In the genomic region with DNA sequence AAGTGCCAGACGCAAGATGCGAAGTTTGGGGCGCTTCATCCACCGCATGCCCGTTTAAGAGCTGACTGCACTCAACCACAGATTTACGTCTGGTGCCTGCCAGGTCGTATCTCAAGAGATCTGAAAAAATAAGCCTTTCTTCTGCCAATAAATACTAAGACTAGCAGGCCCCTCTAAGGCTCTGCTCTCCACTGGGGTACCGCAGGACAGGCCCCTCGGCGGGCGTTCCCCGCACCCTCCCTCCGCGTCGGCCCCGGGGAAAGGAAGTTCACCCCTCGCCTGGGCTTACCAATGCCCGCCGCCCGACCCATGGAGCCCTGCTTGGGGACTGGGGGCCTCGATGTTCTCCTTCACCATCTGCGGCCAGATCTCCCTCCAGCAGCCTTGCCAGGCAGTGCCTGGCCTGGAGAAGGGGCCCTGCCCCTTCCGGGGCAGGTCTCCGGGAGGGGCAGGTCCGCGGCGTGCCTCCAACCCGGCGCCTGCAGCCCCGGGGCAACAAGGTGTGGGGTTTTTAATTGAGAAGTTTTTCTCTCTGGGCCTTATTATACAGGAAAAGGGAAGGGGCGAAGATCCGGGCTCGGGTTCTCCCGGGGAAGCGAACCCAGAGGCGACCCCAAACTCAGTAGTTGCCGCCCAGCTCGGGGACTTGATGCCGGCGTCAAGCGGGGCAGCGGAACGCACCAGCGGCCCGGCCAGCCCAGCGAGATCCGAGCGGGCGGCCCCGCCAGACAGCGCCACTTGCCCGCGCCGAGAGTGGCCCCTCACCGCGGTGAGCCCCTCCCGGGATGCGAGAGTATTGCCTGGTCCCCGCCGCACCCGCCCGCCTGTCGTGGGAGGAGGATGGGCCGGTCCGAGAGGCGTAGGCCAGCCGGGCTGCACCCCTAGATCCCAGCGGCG, we compare ENCODE assay signal across 8 cellular contexts. TPM values are rescaled to one million over a fixed set of nuclear protein-coding genes. Genes with fewer than 3 reads are reported as not detected.
A peak's percentile ranks its signal among the peaks of the same experiment; 100 is the strongest.
DNase-seq lines count a peak whose midpoint lies in the region; ATAC-seq and TF ChIP-seq lines count a peak whose summit lies in the region.

No MANE protein-coding gene starts in this region.

- CTCF ChIA-PET in GM10248 (lab: Yijun Ruan, JAX) (interaction anchor here (1.2 to 1.7 kb wide), 2 partner anchors 215 to 518 kb away, joined by 4 read pairs; a partner anchor contains a TSS), activated B cell treated with CpG ODN at 0.5 μM for 24 hours (lab: Charles Lee) (interaction anchor here (0.9 to 1.6 kb wide), 6 partner anchors 215 to 387 kb away, joined by 3 to 4 read pairs (median 3); a partner anchor contains a TSS)

- H3K9me3 Mint-ChIP-seq in activated B cell treated with CpG ODN at 0.5 μM for 24 hours = no peaks in the 10 kb centered on the region
- H3K9me3 Mint-ChIP-seq in memory B cell = no peaks in the 10 kb centered on the region
- no peaks in the 10 kb centered on the region for H3K9me3 Mint-ChIP-seq in stimulated activated naive CD8-positive, alpha-beta T cell treated with anti-CD3 and anti-CD28 coated beads, Interleukin-15, amount 100 ng/mL, for 72 hours

- WGBS in HUES64 = 6% methylated on average over 69 of the region's 69 CpGs

- 0 out of 2 replicates have a peak, but pooled peaks cover 5% of the 10 kb centered on the region for H3K4me1 ChIP-seq in HUES64 (ENCODE audit: insufficient read depth, low read length)

- DNase-seq in GM10248 (ENCODE audit: extremely low spot score) (peak; percentile 67), activated B cell treated with CpG ODN at 0.5 μM for 24 hours (peak; percentile 32), memory B cell (ENCODE audit: low spot score in 2 of 2) (peak; percentile 10 to 30), NCI-H128 (lab: John Stamatoyannopoulos, UW; ENCODE audit: unreplicated experiment) (no peak)
- peak; percentile 22 for DNase-seq in effector CD8-positive, alpha-beta T cell (lab: John Stamatoyannopoulos, UW)
- DNase-seq in stimulated activated naive CD8-positive, alpha-beta T cell treated with anti-CD3 and anti-CD28 coated beads, Interleukin-15, amount 100 ng/mL, for 72 hours = peak; percentile 31 to 42

- H3K27me3 ChIP-seq in HUES64 (ENCODE audit: insufficient read depth, low read length) = peaks cover 17% of the 10 kb centered on the region

- peak; percentile 22 for ATAC-seq in GM21526 (IDR thresholded peaks at IDR 0.05; ENCODE audit: low FRiP score, unreplicated experiment)
- peak; percentile 53 for ATAC-seq in activated B cell treated with CpG ODN at 0.5 μM for 24 hours (ENCODE audit: low read depth)
- ATAC-seq in memory B cell (ENCODE audit: low read depth) = peak; percentile 39
- peak; percentile 53 for ATAC-seq in stimulated activated naive CD8-positive, alpha-beta T cell treated with anti-CD3 and anti-CD28 coated beads, Interleukin-15, amount 100 ng/mL, for 72 hours

- H3K4me3 Mint-ChIP-seq in activated B cell treated with CpG ODN at 0.5 μM for 24 hours (peak overlapping the region; percentile 89), memory B cell (peak overlapping the region; percentile 86)
- H3K4me3 Mint-ChIP-seq in stimulated activated naive CD8-positive, alpha-beta T cell treated with anti-CD3 and anti-CD28 coated beads, Interleukin-15, amount 100 ng/mL, for 72 hours = peak overlapping the region; percentile 89 to 93

- no peak for TF ChIP-seq CTCF in GM10248 (IDR thresholded peaks at IDR 0.05; ENCODE audit: control extremely low read depth, extremely low read depth, low read depth, missing control alignments)
- no peak for TF ChIP-seq CTCF in activated B cell treated with CpG ODN at 0.5 μM for 24 hours (IDR thresholded peaks at IDR 0.05)

- H3K9ac ChIP-seq in HUES64 (ENCODE audit: low read depth, low read length) = peak overlapping the region; percentile 81

- H3K36me3 ChIP-seq in HUES64 (ENCODE audit: insufficient read depth, low read length) = no peaks in the 10 kb centered on the region

- H3K36me3 Mint-ChIP-seq in activated B cell treated with CpG ODN at 0.5 μM for 24 hours (ENCODE audit: low read depth) (peaks cover 3% of the 10 kb centered on the region), memory B cell (no peaks in the 10 kb centered on the region)

- intact Hi-C loops in activated B cell treated with CpG ODN at 0.5 μM for 24 hours (cut with micrococcal nuclease) = loop anchor here (1.0 to 10.0 kb wide), 4 partner anchors 58 to 480 kb away; a partner anchor contains a TSS

- H3K27ac Mint-ChIP-seq in activated B cell treated with CpG ODN at 0.5 μM for 24 hours (peak overlapping the region; percentile 41), memory B cell (peak overlapping the region; percentile 24)
- peak overlapping the region; percentile 67 to 87 for H3K27ac Mint-ChIP-seq in stimulated activated naive CD8-positive, alpha-beta T cell treated with anti-CD3 and anti-CD28 coated beads, Interleukin-15, amount 100 ng/mL, for 72 hours

- peaks cover 33% of the 10 kb centered on the region for H3K4me1 Mint-ChIP-seq in activated B cell treated with CpG ODN at 0.5 μM for 24 hours
- H3K4me1 Mint-ChIP-seq in memory B cell = peaks cover 28% of the 10 kb centered on the region
- H3K4me1 Mint-ChIP-seq in stimulated activated naive CD8-positive, alpha-beta T cell treated with anti-CD3 and anti-CD28 coated beads, Interleukin-15, amount 100 ng/mL, for 72 hours = peaks cover 60% of the 10 kb centered on the region

- POLR2A ChIA-PET in GM10248 (lab: Yijun Ruan, JAX) = interaction anchor here (0.6 kb wide), 1 partner anchor 260 kb away, joined by 3 read pairs; no protein-coding TSS in a partner anchor
- POLR2A ChIA-PET in activated B cell treated with CpG ODN at 0.5 μM for 24 hours (lab: Charles Lee) = interaction anchor here (0.9 to 1.3 kb wide), 5 partner anchors 246 to 481 kb away, joined by 3 to 7 read pairs (median 3); a partner anchor contains a TSS

- peak overlapping the region; percentile 84 for H3K4me3 ChIP-seq in HUES64 (ENCODE audit: low read length)

- H3K27ac ChIP-seq in HUES64 (ENCODE audit: low read depth, low read length) = no peak overlapping the region

- no peaks in the 10 kb centered on the region for H3K9me3 ChIP-seq in HUES64 (ENCODE audit: insufficient read depth, low read depth, low read length)

- H3K27me3 Mint-ChIP-seq in activated B cell treated with CpG ODN at 0.5 μM for 24 hours = no peaks in the 10 kb centered on the region
- H3K27me3 Mint-ChIP-seq in memory B cell = peaks cover 2% of the 10 kb centered on the region
- H3K27me3 Mint-ChIP-seq in stimulated activated naive CD8-positive, alpha-beta T cell treated with anti-CD3 and anti-CD28 coated beads, Interleukin-15, amount 100 ng/mL, for 72 hours = peaks cover 14% of the 10 kb centered on the region

RNA-seq across cellular contexts. Expression of a gene that starts 0.7 kb away (rescaled TPM):
- 21.0 TPM for polyA plus RNA-seq in HUES64 (2013, experiment 1 of 2)
- polyA plus RNA-seq in HUES64 (2013, experiment 2 of 2) = 24.7 TPM
- total RNA-seq in activated B cell treated with CpG ODN at 0.5 μM for 24 hours = 44.1 and 52.4 TPM in 2 replicates

Comparison
In these comparisons a context has a peak if more than half of its experiments do, and no peak if none do; other contexts are left out.
1. H3K27ac Mint-ChIP-seq: peak in every context shown above with its lines; median percentile 77 in stimulated activated naive CD8-positive, alpha-beta T cell treated with anti-CD3 and anti-CD28 coated beads, Interleukin-15, amount 100 ng/mL, for 72 hours; 41 in activated B cell treated with CpG ODN at 0.5 μM for 24 hours; 24 in memory B cell.